16 cellular contexts compared by ENCODE assay signal in the genomic region with DNA sequence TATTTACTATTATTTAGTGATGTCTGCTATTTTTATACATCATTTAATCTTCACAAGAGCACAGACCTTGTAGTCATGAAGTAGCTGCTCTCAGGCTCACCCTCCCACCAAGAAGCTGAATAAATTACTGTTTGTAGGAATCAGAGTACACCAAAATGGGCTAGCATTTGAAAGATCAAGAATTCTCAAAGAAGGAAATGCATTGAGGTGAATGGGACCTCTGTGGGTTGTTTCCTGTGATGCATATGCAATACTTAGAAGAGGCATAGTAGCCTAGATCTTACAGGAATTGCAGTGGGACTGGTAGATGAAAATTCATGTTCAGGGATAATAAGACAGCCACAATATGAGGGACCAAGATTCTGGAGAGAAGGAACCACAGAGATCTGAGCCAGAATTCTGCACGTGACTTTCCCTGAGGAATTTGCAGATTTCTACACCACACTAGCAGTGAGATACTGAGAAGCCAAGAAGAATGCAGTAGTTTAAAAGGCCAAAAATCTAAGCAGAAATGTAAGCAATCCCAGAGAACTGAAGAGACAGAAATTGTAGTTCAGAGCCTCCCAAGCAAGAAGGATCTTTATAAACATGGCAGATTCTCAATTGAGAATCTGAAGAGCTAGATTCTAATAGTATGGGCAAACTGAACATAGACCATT.
A peak's percentile ranks its signal among the peaks of the same experiment; 100 is the strongest.
DNase-seq lines count a peak whose midpoint lies in the region; ATAC-seq and TF ChIP-seq lines count a peak whose summit lies in the region.
"Had no signal": no experiment of that assay in that cellular context is flagged by ENCODE, and none has a peak within 500 bp of the region (broad histone marks: within the 10 kb centered on the region; RNA-seq: fewer than 3 reads in every experiment).

No MANE protein-coding gene starts in this region.

- no peak overlapping the region for H3K4me3 Mint-ChIP-seq in GM23338
- H3K4me3 Mint-ChIP-seq in activated T-cell treated with anti-CD3 and anti-CD28 coated beads, Interleukin-2, amount 50 U/mL, for 24 hours: no peak overlapping the region

- H4K20me1 ChIP-seq in GM23338 (replicated peaks; ENCODE audit: insufficient read depth): no peaks in the 10 kb centered on the region

- peaks cover 23% of the 10 kb centered on the region for H3K4me1 Mint-ChIP-seq in GM23338
- H3K4me1 Mint-ChIP-seq in activated T-cell treated with anti-CD3 and anti-CD28 coated beads, Interleukin-2, amount 50 U/mL, for 24 hours (ENCODE audit: low read depth): no peaks in the 10 kb centered on the region

- no peaks in the 10 kb centered on the region for H3K79me2 ChIP-seq in GM23338 (replicated peaks; ENCODE audit: insufficient read depth)

- no peaks in the 10 kb centered on the region for H3K9me3 Mint-ChIP-seq in GM23338
- no peaks in the 10 kb centered on the region for H3K9me3 Mint-ChIP-seq in activated T-cell treated with anti-CD3 and anti-CD28 coated beads, Interleukin-2, amount 50 U/mL, for 24 hours

- H3K36me3 Mint-ChIP-seq in GM23338 (ENCODE audit: low read depth): peaks cover 4% of the 10 kb centered on the region; the same call in 1 of the 3 replicates
- no peaks in the 10 kb centered on the region for H3K36me3 Mint-ChIP-seq in activated T-cell treated with anti-CD3 and anti-CD28 coated beads, Interleukin-2, amount 50 U/mL, for 24 hours (ENCODE audit: low read depth)

- H3K27me3 ChIP-seq in GM23338 (ENCODE audit: insufficient read depth): no peaks in the 10 kb centered on the region
- H3K27me3 ChIP-seq in HAP-1 (ENCODE audit: low read depth): no peaks in the 10 kb centered on the region
- H3K27me3 ChIP-seq: Peyer's patch had no signal

- ATAC-seq in GM23338: peak; percentile 25; the same call in 2 of the 3 replicates

- H3K4me1 ChIP-seq in GM23338 (ENCODE audit: insufficient read depth) (peaks cover 23% of the 10 kb centered on the region), HAP-1 (no peaks in the 10 kb centered on the region; the same call in 1 of the 2 replicates)
- H3K4me1 ChIP-seq: Peyer's patch had no signal

- H3K27me3 Mint-ChIP-seq in GM23338 (ENCODE audit: insufficient read depth, low read depth, poor library complexity): no peaks in the 10 kb centered on the region
- no peaks in the 10 kb centered on the region for H3K27me3 Mint-ChIP-seq in activated T-cell treated with anti-CD3 and anti-CD28 coated beads, Interleukin-2, amount 50 U/mL, for 24 hours

- no peak overlapping the region for H2AFZ ChIP-seq in GM23338

- H3K9me2 ChIP-seq in GM23338 (ENCODE audit: insufficient read depth): 0 out of 2 replicates have a peak, but pooled peaks cover 2% of the 10 kb centered on the region
- H3K9me2 ChIP-seq: SK-N-SH had no signal

- H3F3A ChIP-seq in GM23338 (replicated peaks; ENCODE audit: low read depth): no peaks in the 10 kb centered on the region

- in situ Hi-C loops in HAP-1 (cut with MboI; ENCODE audit: low sequenced_read_pairs): no loop called here

- H3K27ac Mint-ChIP-seq in GM23338: peak overlapping the region; percentile 84; the same call in 1 of the 2 replicates
- H3K27ac Mint-ChIP-seq in activated T-cell treated with anti-CD3 and anti-CD28 coated beads, Interleukin-2, amount 50 U/mL, for 24 hours: no peak overlapping the region

- H3K4me2 ChIP-seq in GM23338: 0 out of 2 replicates have a peak overlapping the region, but pooled peaks have one; percentile 33
- H3K4me2 ChIP-seq: SK-N-SH had no signal

- no peak for TF ChIP-seq CTCF in GM23338 (conservative IDR thresholded peaks at IDR 0.05; ENCODE audit: low read depth in 2 of 2)
- TF ChIP-seq CTCF in fibroblast of villous mesenchyme (IDR thresholded peaks at IDR 0.05; ENCODE audit: insufficient read depth, low read depth, low read length): no peak

- H3K36me3 ChIP-seq in GM23338 (ENCODE audit: insufficient read depth) (no peaks in the 10 kb centered on the region), HAP-1 (replicated peaks) (no peaks in the 10 kb centered on the region)
- H3K36me3 ChIP-seq: Peyer's patch had no signal

- no peak overlapping the region for H3K27ac ChIP-seq in GM23338 (ENCODE audit: low read depth)
- H3K27ac ChIP-seq: Peyer's patch had no signal

- DNase-seq in GM23338 (ENCODE audit: low spot score) (peak; percentile 14), cerebellar cortex (ENCODE audit: low spot score) (peak; percentile 5), fibroblast of villous mesenchyme (ENCODE audit: low read depth) (peak; percentile 6), stromal cell of bone marrow (ENCODE audit: low read depth) (peak; percentile 9), NCI-H2029 (lab: John Stamatoyannopoulos, UW) (no peak), HAP-1 (ENCODE audit: low spot score in 2 of 2) (no peak)
- DNase-seq in activated T-cell treated with anti-CD3 and anti-CD28 coated beads, Interleukin-2, amount 50 U/mL, for 24 hours: no peak
- DNase-seq in stimulated activated CD4-positive, alpha-beta T cell treated with anti-CD3 and anti-CD28 coated beads, Interleukin-4, amount 100 ng/mL, for 1 hour: no peak
- DNase-seq: C1 segment of cervical spinal cord, H7, NCI-H1417, NCI-H1930, NCI-H510A treated with DMSO at 0.1 percent for 48 hours, Peyer's patch, Right ventricle myocardium superior, SK-N-SH had no signal

- no peaks in the 10 kb centered on the region for H3K9me3 ChIP-seq in HAP-1
- H3K9me3 ChIP-seq: Peyer's patch had no signal

- H3K4me3 ChIP-seq in GM23338: no peak overlapping the region
- H3K4me3 ChIP-seq in fibroblast of villous mesenchyme (ENCODE audit: low read depth, low read length): no peak overlapping the region
- no peak overlapping the region for H3K4me3 ChIP-seq in HAP-1
- H3K4me3 ChIP-seq: Peyer's patch had no signal

TF ChIP-seq in GM23338, 12 proteins besides CTCF, POLR2A, EP300 and RAD21:
- TF ChIP-seq EZH2phosphoT487 (IDR thresholded peaks at IDR 0.05; ENCODE audit: unreplicated experiment) (no peak), EZH2 (IDR thresholded peaks at IDR 0.05; ENCODE audit: low read depth, unreplicated experiment) (no peak), POLR2AphosphoS5 (IDR thresholded peaks at IDR 0.05; ENCODE audit: low read depth) (no peak), NANOG (IDR thresholded peaks at IDR 0.05; ENCODE audit: borderline replicate concordance) (0 out of 2 replicates have a peak, but pooled peaks have one; percentile 4)
- TF ChIP-seq, protein P1, sequence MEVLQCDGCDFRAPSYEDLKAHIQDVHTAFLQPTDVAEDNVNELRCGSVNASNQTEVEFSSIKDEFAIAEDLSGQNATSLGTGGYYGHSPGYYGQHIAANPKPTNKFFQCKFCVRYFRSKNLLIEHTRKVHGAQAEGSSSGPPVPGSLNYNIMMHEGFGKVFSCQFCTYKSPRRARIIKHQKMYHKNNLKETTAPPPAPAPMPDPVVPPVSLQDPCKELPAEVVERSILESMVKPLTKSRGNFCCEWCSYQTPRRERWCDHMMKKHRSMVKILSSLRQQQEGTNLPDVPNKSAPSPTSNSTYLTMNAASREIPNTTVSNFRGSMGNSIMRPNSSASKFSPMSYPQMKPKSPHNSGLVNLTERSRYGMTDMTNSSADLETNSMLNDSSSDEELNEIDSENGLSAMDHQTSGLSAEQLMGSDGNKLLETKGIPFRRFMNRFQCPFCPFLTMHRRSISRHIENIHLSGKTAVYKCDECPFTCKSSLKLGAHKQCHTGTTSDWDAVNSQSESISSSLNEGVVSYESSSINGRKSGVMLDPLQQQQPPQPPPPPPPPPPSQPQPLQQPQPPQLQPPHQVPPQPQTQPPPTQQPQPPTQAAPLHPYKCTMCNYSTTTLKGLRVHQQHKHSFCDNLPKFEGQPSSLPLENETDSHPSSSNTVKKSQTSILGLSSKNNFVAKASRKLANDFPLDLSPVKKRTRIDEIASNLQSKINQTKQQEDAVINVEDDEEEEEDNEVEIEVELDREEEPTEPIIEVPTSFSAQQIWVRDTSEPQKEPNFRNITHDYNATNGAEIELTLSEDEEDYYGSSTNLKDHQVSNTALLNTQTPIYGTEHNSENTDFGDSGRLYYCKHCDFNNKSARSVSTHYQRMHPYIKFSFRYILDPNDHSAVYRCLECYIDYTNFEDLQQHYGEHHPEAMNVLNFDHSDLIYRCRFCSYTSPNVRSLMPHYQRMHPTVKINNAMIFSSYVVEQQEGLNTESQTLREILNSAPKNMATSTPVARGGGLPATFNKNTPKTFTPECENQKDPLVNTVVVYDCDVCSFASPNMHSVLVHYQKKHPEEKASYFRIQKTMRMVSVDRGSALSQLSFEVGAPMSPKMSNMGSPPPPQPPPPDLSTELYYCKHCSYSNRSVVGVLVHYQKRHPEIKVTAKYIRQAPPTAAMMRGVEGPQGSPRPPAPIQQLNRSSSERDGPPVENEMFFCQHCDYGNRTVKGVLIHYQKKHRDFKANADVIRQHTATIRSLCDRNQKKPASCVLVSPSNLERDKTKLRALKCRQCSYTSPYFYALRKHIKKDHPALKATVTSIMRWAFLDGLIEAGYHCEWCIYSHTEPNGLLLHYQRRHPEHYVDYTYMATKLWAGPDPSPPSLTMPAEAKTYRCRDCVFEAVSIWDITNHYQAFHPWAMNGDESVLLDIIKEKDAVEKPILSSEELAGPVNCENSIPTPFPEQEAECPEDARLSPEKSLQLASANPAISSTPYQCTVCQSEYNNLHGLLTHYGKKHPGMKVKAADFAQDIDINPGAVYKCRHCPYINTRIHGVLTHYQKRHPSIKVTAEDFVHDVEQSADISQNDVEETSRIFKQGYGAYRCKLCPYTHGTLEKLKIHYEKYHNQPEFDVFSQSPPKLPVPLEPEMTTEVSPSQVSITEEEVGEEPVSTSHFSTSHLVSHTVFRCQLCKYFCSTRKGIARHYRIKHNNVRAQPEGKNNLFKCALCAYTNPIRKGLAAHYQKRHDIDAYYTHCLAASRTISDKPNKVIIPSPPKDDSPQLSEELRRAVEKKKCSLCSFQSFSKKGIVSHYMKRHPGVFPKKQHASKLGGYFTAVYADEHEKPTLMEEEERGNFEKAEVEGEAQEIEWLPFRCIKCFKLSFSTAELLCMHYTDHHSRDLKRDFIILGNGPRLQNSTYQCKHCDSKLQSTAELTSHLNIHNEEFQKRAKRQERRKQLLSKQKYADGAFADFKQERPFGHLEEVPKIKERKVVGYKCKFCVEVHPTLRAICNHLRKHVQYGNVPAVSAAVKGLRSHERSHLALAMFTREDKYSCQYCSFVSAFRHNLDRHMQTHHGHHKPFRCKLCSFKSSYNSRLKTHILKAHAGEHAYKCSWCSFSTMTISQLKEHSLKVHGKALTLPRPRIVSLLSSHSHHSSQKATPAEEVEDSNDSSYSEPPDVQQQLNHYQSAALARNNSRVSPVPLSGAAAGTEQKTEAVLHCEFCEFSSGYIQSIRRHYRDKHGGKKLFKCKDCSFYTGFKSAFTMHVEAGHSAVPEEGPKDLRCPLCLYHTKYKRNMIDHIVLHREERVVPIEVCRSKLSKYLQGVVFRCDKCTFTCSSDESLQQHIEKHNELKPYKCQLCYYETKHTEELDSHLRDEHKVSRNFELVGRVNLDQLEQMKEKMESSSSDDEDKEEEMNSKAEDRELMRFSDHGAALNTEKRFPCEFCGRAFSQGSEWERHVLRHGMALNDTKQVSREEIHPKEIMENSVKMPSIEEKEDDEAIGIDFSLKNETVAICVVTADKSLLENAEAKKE (CRISPR knock-in tag; IDR thresholded peaks at IDR 0.05): 0 out of 2 replicates have a peak, but pooled peaks have one; percentile 17

Comparison
In these comparisons a context has a peak if more than half of its experiments do, and no peak if none do; other contexts are left out.
1. DNase-seq: peak in GM23338 (single experiment), cerebellar cortex (single experiment), fibroblast of villous mesenchyme (single experiment) and stromal cell of bone marrow (single experiment); none in activated T-cell treated with anti-CD3 and anti-CD28 coated beads, Interleukin-2, amount 50 U/mL, for 24 hours (single experiment), NCI-H2029 (single experiment), HAP-1 (0 of 2) and stimulated activated CD4-positive, alpha-beta T cell treated with anti-CD3 and anti-CD28 coated beads, Interleukin-4, amount 100 ng/mL, for 1 hour (single experiment).